Comparison of ENCODE assay signal across 2 cellular contexts in the genomic region with DNA sequence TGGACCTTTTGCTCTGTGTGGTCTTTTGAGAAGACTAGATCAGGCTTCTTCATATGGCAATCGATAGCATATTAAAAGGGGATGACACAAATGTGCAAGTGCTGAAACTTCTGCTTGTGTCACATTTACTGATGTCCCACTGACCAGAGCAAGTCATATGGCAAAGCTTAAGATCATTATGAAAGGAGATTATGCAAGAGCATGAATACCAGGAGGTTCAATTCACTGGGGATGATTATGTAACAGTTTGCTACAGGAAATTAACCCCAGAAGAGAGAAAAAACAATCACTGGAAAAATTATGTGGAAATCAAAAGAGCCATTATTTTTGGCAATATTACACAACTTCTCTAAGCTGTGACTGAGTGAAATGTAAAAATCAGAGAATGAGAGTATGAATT.
TF ChIP-seq lines count a peak whose summit lies in the region.

No MANE protein-coding gene starts in this region.

TF ChIP-seq in K562, 482 proteins besides CTCF, POLR2A, EP300 and RAD21:
- TF ChIP-seq ZNF165 (CRISPR knock-in tag; IDR thresholded peaks at IDR 0.05; ENCODE audit: borderline replicate concordance) (no peak), ZNF696 (CRISPR knock-in tag; conservative IDR thresholded peaks at IDR 0.05) (no peak), CEBPB (tag; IDR thresholded peaks at IDR 0.05) (peak; percentile 54), CEBPG (CRISPR knock-in tag; IDR thresholded peaks at IDR 0.05) (no peak), CEBPG (tag; conservative IDR thresholded peaks at IDR 0.05 in 1 of 2, IDR thresholded peaks at IDR 0.05 in 1 of 2) (peak in 1 of 2 experiments; percentile 25; a peak in 2 of 4 replicates)

TF ChIP-seq in HepG2, 621 proteins besides CTCF, POLR2A, EP300 and RAD21:
- TF ChIP-seq, protein P1, sequence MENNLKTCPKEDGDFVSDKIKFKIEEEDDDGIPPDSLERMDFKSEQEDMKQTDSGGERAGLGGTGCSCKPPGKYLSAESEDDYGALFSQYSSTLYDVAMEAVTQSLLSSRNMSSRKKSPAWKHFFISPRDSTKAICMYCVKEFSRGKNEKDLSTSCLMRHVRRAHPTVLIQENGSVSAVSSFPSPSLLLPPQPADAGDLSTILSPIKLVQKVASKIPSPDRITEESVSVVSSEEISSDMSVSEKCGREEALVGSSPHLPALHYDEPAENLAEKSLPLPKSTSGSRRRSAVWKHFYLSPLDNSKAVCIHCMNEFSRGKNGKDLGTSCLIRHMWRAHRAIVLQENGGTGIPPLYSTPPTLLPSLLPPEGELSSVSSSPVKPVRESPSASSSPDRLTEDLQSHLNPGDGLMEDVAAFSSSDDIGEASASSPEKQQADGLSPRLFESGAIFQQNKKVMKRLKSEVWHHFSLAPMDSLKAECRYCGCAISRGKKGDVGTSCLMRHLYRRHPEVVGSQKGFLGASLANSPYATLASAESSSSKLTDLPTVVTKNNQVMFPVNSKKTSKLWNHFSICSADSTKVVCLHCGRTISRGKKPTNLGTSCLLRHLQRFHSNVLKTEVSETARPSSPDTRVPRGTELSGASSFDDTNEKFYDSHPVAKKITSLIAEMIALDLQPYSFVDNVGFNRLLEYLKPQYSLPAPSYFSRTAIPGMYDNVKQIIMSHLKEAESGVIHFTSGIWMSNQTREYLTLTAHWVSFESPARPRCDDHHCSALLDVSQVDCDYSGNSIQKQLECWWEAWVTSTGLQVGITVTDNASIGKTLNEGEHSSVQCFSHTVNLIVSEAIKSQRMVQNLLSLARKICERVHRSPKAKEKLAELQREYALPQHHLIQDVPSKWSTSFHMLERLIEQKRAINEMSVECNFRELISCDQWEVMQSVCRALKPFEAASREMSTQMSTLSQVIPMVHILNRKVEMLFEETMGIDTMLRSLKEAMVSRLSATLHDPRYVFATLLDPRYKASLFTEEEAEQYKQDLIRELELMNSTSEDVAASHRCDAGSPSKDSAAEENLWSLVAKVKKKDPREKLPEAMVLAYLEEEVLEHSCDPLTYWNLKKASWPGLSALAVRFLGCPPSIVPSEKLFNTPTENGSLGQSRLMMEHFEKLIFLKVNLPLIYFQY (CRISPR knock-in tag; IDR thresholded peaks at IDR 0.05; ENCODE audit: borderline replicate concordance): no peak
- TF ChIP-seq, protein P2, sequence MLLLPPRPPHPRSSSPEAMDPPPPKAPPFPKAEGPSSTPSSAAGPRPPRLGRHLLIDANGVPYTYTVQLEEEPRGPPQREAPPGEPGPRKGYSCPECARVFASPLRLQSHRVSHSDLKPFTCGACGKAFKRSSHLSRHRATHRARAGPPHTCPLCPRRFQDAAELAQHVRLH (CRISPR knock-in tag; IDR thresholded peaks at IDR 0.05; ENCODE audit: borderline replicate concordance, low read depth): no peak
- peak; percentile 10; the same call in 1 of the 2 replicates for TF ChIP-seq CEBPB (IDR thresholded peaks at IDR 0.05; ENCODE audit: borderline replicate concordance, low read depth, low read length)
- TF ChIP-seq NFRKB (IDR thresholded peaks at IDR 0.05): no peak
- 0 out of 2 replicates have a peak, but pooled peaks have one; percentile 14 for TF ChIP-seq CEBPG (CRISPR knock-in tag; IDR thresholded peaks at IDR 0.05)
- no peak for TF ChIP-seq SMC3 (IDR thresholded peaks at IDR 0.05; ENCODE audit: low read length)
- no peak for TF ChIP-seq FOXK2 (IDR thresholded peaks at IDR 0.05)
- TF ChIP-seq ZNF577 (CRISPR knock-in tag; IDR thresholded peaks at IDR 0.05; ENCODE audit: borderline replicate concordance, low read depth): no peak
- TF ChIP-seq TOPORS (CRISPR knock-in tag; IDR thresholded peaks at IDR 0.05): no peak
